In the genomic region with DNA sequence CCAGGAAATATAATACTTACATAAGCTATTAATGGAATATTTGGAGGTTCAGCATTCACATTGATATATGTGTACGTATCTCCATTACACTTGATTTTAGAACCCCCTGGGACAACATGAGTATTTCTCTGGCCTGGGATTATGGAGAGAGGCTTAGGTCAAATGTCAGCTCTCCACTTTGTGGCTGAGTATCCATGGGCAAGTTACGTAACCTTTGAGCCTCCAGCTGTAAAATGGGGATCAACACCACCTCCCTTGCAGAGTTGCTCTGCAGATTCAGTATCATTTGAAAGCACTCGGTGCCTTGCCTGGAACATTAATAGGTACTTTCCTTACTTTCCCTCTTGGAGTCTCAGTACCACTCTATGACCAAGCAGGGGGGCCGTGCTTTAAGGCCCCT, we compare ENCODE assay signal across 2 cellular contexts.
TF ChIP-seq lines count a peak whose summit lies in the region.

No MANE protein-coding gene starts in this region.

TF ChIP-seq in HEK293, 187 proteins besides CTCF, POLR2A, EP300 and RAD21:
- TF ChIP-seq SP7 (tag by site-specific recombination; IDR thresholded peaks at IDR 0.05) = no peak
- 0 out of 2 replicates have a peak, but pooled peaks have one; percentile 15 for TF ChIP-seq PRDM1 (tag by site-specific recombination; IDR thresholded peaks at IDR 0.05)

TF ChIP-seq in K562, 482 proteins besides CTCF, POLR2A, EP300 and RAD21:
- peak; percentile 33; the same call in 1 of the 2 replicates for TF ChIP-seq CEBPB (tag; IDR thresholded peaks at IDR 0.05)
- TF ChIP-seq, protein P1, sequence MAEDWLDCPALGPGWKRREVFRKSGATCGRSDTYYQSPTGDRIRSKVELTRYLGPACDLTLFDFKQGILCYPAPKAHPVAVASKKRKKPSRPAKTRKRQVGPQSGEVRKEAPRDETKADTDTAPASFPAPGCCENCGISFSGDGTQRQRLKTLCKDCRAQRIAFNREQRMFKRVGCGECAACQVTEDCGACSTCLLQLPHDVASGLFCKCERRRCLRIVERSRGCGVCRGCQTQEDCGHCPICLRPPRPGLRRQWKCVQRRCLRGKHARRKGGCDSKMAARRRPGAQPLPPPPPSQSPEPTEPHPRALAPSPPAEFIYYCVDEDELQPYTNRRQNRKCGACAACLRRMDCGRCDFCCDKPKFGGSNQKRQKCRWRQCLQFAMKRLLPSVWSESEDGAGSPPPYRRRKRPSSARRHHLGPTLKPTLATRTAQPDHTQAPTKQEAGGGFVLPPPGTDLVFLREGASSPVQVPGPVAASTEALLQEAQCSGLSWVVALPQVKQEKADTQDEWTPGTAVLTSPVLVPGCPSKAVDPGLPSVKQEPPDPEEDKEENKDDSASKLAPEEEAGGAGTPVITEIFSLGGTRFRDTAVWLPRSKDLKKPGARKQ (CRISPR knock-in tag; IDR thresholded peaks at IDR 0.05) = no peak
- no peak for TF ChIP-seq MAFF (IDR thresholded peaks at IDR 0.05; ENCODE audit: low read length)
- no peak for TF ChIP-seq RUNX1 (IDR thresholded peaks at IDR 0.05; ENCODE audit: low read depth)
- no peak for TF ChIP-seq NR3C1 (CRISPR knock-in tag; IDR thresholded peaks at IDR 0.05)
